In the genomic region with DNA sequence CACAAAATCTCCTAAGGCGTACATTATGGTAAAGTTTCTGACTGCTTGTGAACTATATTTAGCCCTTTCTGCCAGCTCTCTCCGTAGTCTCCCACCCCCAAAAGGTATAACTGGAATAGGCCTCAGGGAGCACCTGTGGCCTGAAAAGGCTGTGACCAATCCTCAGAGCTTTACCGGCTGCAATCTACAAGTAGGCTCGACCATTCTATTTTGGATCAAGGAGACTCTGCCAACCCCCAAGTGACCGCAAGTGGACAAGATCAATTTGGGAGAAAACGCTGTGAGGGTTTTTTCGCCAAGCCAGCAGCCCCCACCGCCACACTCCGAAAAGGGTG, we compare ENCODE assay signal across 8 cellular contexts. TPM values are rescaled to one million over a fixed set of nuclear protein-coding genes. Genes with fewer than 3 reads are reported as not detected.
DNase-seq lines count a peak whose midpoint lies in the region; ATAC-seq and TF ChIP-seq lines count a peak whose summit lies in the region.

No MANE protein-coding gene starts in this region.

- ATAC-seq in HG03439 (IDR thresholded peaks at IDR 0.05; ENCODE audit: unreplicated experiment) = no peak

- H3K4me2 ChIP-seq in Loucy (ENCODE audit: low read depth, low read length, poor library complexity, severe bottlenecking) = peak overlapping the region; percentile 89

- TF ChIP-seq CTCF in CD14-positive monocyte (IDR thresholded peaks at IDR 0.05) = no peak
- TF ChIP-seq CTCF in Loucy (conservative IDR thresholded peaks at IDR 0.05; ENCODE audit: low read length) = no peak
- no peak for TF ChIP-seq CTCF in colonic mucosa (IDR thresholded peaks at IDR 0.05)
- no peak for TF ChIP-seq CTCF in GM13977 (IDR thresholded peaks at IDR 0.05; ENCODE audit: extremely low read depth, insufficient read depth, missing control alignments)

- peak overlapping the region; percentile 97 to 98 for H3K4me3 Mint-ChIP-seq in CD14-positive monocyte

- peaks cover 51% of the 10 kb centered on the region for H3K4me1 ChIP-seq in Loucy (ENCODE audit: insufficient read depth, low read length, poor library complexity, severe bottlenecking)
- H3K4me1 ChIP-seq in colonic mucosa = peaks cover 3% of the 10 kb centered on the region
- H3K4me1 ChIP-seq in muscle layer of colon (ENCODE audit: insufficient read depth, low read length) = peaks cover 57% of the 10 kb centered on the region

- H3K27me3 ChIP-seq in Loucy (ENCODE audit: insufficient read depth, low read length, poor library complexity, severe bottlenecking) = no peaks in the 10 kb centered on the region
- H3K27me3 ChIP-seq in colonic mucosa = no peaks in the 10 kb centered on the region
- no peaks in the 10 kb centered on the region for H3K27me3 ChIP-seq in muscle layer of colon (ENCODE audit: control insufficient read depth in 1 of 2, insufficient read depth in 2 of 2, low read length in 2 of 2)

- H3K27ac ChIP-seq in colonic mucosa = peak overlapping the region; percentile 75
- H3K27ac ChIP-seq in muscle layer of colon (ENCODE audit: low read depth, low read length) = peak overlapping the region; percentile 89

- H3K4me3 ChIP-seq in Loucy (ENCODE audit: low read length, poor library complexity, severe bottlenecking) (peak overlapping the region; percentile 86), colonic mucosa (peak overlapping the region; percentile 84), muscle layer of colon (ENCODE audit: low read depth in 1 of 2, low read length in 2 of 2) (peak overlapping the region; percentile 80 to 82)

- intact Hi-C loops in CD14-positive monocyte (cut with micrococcal nuclease) (no loop called here), colonic mucosa (cut with DNase I) (no loop called here)

- peaks cover 0 to 8% (median 0%) of the 10 kb centered on the region in 3 donors for H3K27me3 Mint-ChIP-seq in CD14-positive monocyte (ENCODE audit: low read depth in 3 of 3)

- H3K4me1 Mint-ChIP-seq in CD14-positive monocyte = peaks cover 75% of the 10 kb centered on the region

- H3K9me3 ChIP-seq in Loucy (ENCODE audit: insufficient read depth, low read depth, low read length) (no peaks in the 10 kb centered on the region), colonic mucosa (no peaks in the 10 kb centered on the region), muscle layer of colon (ENCODE audit: low read length) (no peaks in the 10 kb centered on the region)

- peaks cover 9 to 14% of the 10 kb centered on the region in 2 donors for H3K36me3 Mint-ChIP-seq in CD14-positive monocyte

- H3K36me3 ChIP-seq in Loucy (ENCODE audit: insufficient read depth, low read length) = no peaks in the 10 kb centered on the region
- no peaks in the 10 kb centered on the region for H3K36me3 ChIP-seq in colonic mucosa
- no peaks in the 10 kb centered on the region for H3K36me3 ChIP-seq in muscle layer of colon (ENCODE audit: insufficient read depth, low read length)

- H3K9me2 ChIP-seq in Loucy (replicated peaks; ENCODE audit: low read depth, low read length) = no peaks in the 10 kb centered on the region

- H3K9me3 Mint-ChIP-seq in CD14-positive monocyte = peaks cover 0 to 2% (median 0%) of the 10 kb centered on the region in 7 donors

- H2AFZ ChIP-seq in Loucy (ENCODE audit: low read length) = no peak overlapping the region

- H3K27ac Mint-ChIP-seq in CD14-positive monocyte = peak overlapping the region; percentile 86 to 95 (median 91)

- in situ Hi-C loops in GM13977 (cut with MboI; ENCODE audit: low pct_unique_long_range_greater_than_20kb, low sequenced_read_pairs, unreplicated experiment) = no loop called here

- peaks cover 56% of the 10 kb centered on the region for H4K20me1 ChIP-seq in Loucy (ENCODE audit: insufficient read depth, low read length, poor library complexity, severe bottlenecking)

- H3F3A ChIP-seq in Loucy (ENCODE audit: low read depth) = 0 out of 2 replicates have a peak, but pooled peaks cover 3% of the 10 kb centered on the region

- DNase-seq in CD14-positive monocyte (ENCODE audit: low spot score) (no peak), colonic mucosa (peak; percentile 65), NCI-H524 treated with DMSO at 0.1 percent for 48 hours (lab: John Stamatoyannopoulos, UW) (no peak), GM13977 (ENCODE audit: low spot score) (no peak), AG08395 (ENCODE audit: low spot score) (no peak)

- H3K9ac ChIP-seq in Loucy (ENCODE audit: low read depth, low read length, poor library complexity, severe bottlenecking) (peak overlapping the region; percentile 83), colonic mucosa (ENCODE audit: low read depth in 2 of 2, low read length in 2 of 2) (peak overlapping the region; percentile 94 to 98), muscle layer of colon (ENCODE audit: low read length) (peak overlapping the region; percentile 62)

- peaks cover 64% of the 10 kb centered on the region for H3K79me2 ChIP-seq in Loucy (ENCODE audit: insufficient read depth, low read length)

RNA-seq across cellular contexts. Expression of a gene that starts 1.2 kb away (rescaled TPM):
- polyA plus RNA-seq in CD14-positive monocyte = 10 to 100 TPM; 11.6 to 15.1 TPM
- total RNA-seq in colonic mucosa = 10 to 100 TPM; 25.7 to 34.9 TPM

RNA-seq across cellular contexts. Expression of a gene that starts 32.0 kb away (rescaled TPM):
- 1 to 10 TPM; 4.5 to 6.1 TPM for polyA plus RNA-seq in CD14-positive monocyte
- 10 to 100 TPM in 1 of 2 donors, 1 to 10 TPM in 1; 9.2 to 10.2 TPM for total RNA-seq in colonic mucosa
